Comparison of ENCODE assay signal across 10 cellular contexts in genomic region chr1:110952031-110952430, GRCh38.
"Had no signal": no experiment of that assay in that cellular context is flagged by ENCODE, and none has a peak within 500 bp of the region (broad histone marks: within the 10 kb centered on the region; RNA-seq: fewer than 3 reads in every experiment).

No MANE protein-coding gene starts in this region.

- H3K4me3 ChIP-seq: GM23248, GM23338, HAP-1 had no signal

- H3K9me3 Mint-ChIP-seq: GM23338 had no signal

- H3K27ac Mint-ChIP-seq: GM23338, H9, HFFc6 had no signal

- H3K9me3 ChIP-seq: HAP-1 had no signal

- H3K4me2 ChIP-seq: GM23338 had no signal

- H3K4me3 Mint-ChIP-seq: GM23338, H9, HFFc6 had no signal

- H3K27ac ChIP-seq: GM23248 had no signal

- DNase-seq: GM23248, GOT3, H7, H9, HCEC 1CT, HFFc6 had no signal

- H3K4me1 ChIP-seq: HAP-1 had no signal

- H3K9ac ChIP-seq: GM23248 had no signal

- H3K4me1 Mint-ChIP-seq: GM23338, H9 had no signal

- FAIRE-seq: H1, H54 had no signal

- H2AFZ ChIP-seq: GM23248, GM23338 had no signal
